Comparison of ENCODE assay signal across 10 cellular contexts in the genomic region with DNA sequence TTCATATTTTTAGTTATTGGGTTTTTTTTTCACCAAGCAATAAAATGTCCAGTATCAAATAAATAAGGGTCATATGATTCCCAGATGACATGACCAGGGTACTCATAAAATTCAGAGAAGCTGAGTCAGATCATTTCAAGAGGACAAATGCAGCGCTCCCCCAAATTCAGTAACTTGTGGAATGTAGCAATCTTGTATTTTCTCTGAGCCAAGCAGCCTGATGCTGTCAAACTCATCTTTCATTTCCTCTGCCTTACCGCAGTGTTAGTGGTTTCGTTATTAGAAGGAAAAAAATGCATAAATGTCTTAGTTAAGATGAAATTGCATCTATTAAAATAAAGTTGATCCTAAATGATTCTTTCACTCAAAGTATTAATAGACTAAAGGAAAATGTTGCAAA. TPM values are rescaled to one million over a fixed set of nuclear protein-coding genes. Genes with fewer than 3 reads are reported as not detected.
A peak's percentile ranks its signal among the peaks of the same experiment; 100 is the strongest.
DNase-seq lines count a peak whose midpoint lies in the region; ATAC-seq and TF ChIP-seq lines count a peak whose summit lies in the region.
"Had no signal": no experiment of that assay in that cellular context is flagged by ENCODE, and none has a peak within 500 bp of the region (broad histone marks: within the 10 kb centered on the region; RNA-seq: fewer than 3 reads in every experiment).

No MANE protein-coding gene starts in this region.

- no peak overlapping the region for H2BK5ac ChIP-seq in mesenchymal stem cell (ENCODE audit: low read depth, low read length, poor library complexity, severe bottlenecking)

- no peak overlapping the region for H3K14ac ChIP-seq in mesenchymal stem cell (ENCODE audit: low read length in 2 of 2)

- TF ChIP-seq CTCF in GM06990 (IDR thresholded peaks at IDR 0.05; ENCODE audit: insufficient read depth, low read length, poor library complexity, severe bottlenecking) (no peak), stomach (IDR thresholded peaks at IDR 0.05) (no peak)

- TF ChIP-seq EP300 in stomach (IDR thresholded peaks at IDR 0.05), result no peak

- H2BK12ac ChIP-seq in mesenchymal stem cell (ENCODE audit: low read length in 2 of 2), result no peak overlapping the region

- H3K4ac ChIP-seq in mesenchymal stem cell (ENCODE audit: low read depth in 1 of 2, low read length in 2 of 2), result no peak overlapping the region

- no peak overlapping the region for H3K27ac ChIP-seq in mesenchymal stem cell (ENCODE audit: low read length, poor library complexity, severe bottlenecking)
- no peak overlapping the region for H3K27ac ChIP-seq in stomach

- no peak overlapping the region for H3K4me2 ChIP-seq in mesenchymal stem cell (ENCODE audit: low read length, poor library complexity, severe bottlenecking)

- no peak overlapping the region for H3K23ac ChIP-seq in mesenchymal stem cell (ENCODE audit: low read length in 2 of 2)

- no peak overlapping the region for H4K8ac ChIP-seq in mesenchymal stem cell (ENCODE audit: low read length)

- H3K9me3 ChIP-seq in mesenchymal stem cell (ENCODE audit: control insufficient read depth, low read length), result no peaks in the 10 kb centered on the region
- no peaks in the 10 kb centered on the region for H3K9me3 ChIP-seq in stomach

- no peak overlapping the region for H3K18ac ChIP-seq in mesenchymal stem cell (ENCODE audit: low read depth in 1 of 2, low read length in 2 of 2)

- H4K91ac ChIP-seq in mesenchymal stem cell (ENCODE audit: low read length), result no peak overlapping the region

- peak; percentile 35 for DNase-seq in GM06990 (ENCODE audit: extremely low read depth, insufficient read length)
- DNase-seq in NOMO-1 (lab: John Stamatoyannopoulos, UW; ENCODE audit: unreplicated experiment in 2 of 2), result peak; percentile 43 to 82
- peak; percentile 10 for DNase-seq in mesenchymal stem cell
- DNase-seq in effector CD8-positive, alpha-beta T cell (lab: John Stamatoyannopoulos, UW), result no peak
- no peak for DNase-seq in SW480 (ENCODE audit: low spot score)
- DNase-seq in stomach, result no peak
- DNase-seq: stimulated activated CD4-positive, alpha-beta T cell treated with anti-CD3 and anti-CD28 coated beads, Interleukin-12 subunit alpha, Interleukin-12 subunit beta, amount 100 ng/mL, for 4 hours had no signal

- no peak overlapping the region for H2BK15ac ChIP-seq in mesenchymal stem cell (ENCODE audit: low read depth, poor library complexity, severe bottlenecking)

- H2AFZ ChIP-seq in mesenchymal stem cell (ENCODE audit: low read depth, low read length), result no peak overlapping the region

- H3K36me3 ChIP-seq in GM06990 (ENCODE audit: control insufficient read depth, insufficient read depth, low read length) (no peaks in the 10 kb centered on the region), mesenchymal stem cell (ENCODE audit: control insufficient read depth in 1 of 2, insufficient read depth in 2 of 2, low read depth in 1 of 2, low read length in 2 of 2) (no peaks in the 10 kb centered on the region), stomach (no peaks in the 10 kb centered on the region)

- H3K4me1 ChIP-seq in mesenchymal stem cell (ENCODE audit: control insufficient read depth, insufficient read depth, low read depth, low read length) (peaks cover 7% of the 10 kb centered on the region), stomach (peaks cover 0 to 16% (median 7%) of the 10 kb centered on the region in 4 donors)

- 92% methylated on average over 1 of the region's 3 CpGs for WGBS in mesenchymal stem cell
- 68 to 86% (median 80%) methylated on average over 3 of the region's 3 CpGs for WGBS in stomach, 5 donors

- ATAC-seq in GM21381 (IDR thresholded peaks at IDR 0.05; ENCODE audit: unreplicated experiment) (peak; percentile 60), GM18511 (IDR thresholded peaks at IDR 0.05; ENCODE audit: unreplicated experiment) (no peak)
- ATAC-seq: left lobe of liver had no signal

- H3K4me3 ChIP-seq in GM06990 (replicated peaks; ENCODE audit: low read depth, low read length) (no peak overlapping the region), mesenchymal stem cell (ENCODE audit: insufficient read depth in 1 of 2, low read depth in 1 of 2, low read length in 2 of 2) (no peak overlapping the region), stomach (no peak overlapping the region)

- no peak for TF ChIP-seq POLR2A in stomach (IDR thresholded peaks at IDR 0.05)

- H3K27me3 ChIP-seq in GM06990 (replicated peaks; ENCODE audit: control insufficient read depth, insufficient read depth, low read length) (no peaks in the 10 kb centered on the region), mesenchymal stem cell (ENCODE audit: control insufficient read depth in 1 of 2, insufficient read depth in 1 of 2, low read length in 2 of 2) (no peaks in the 10 kb centered on the region), stomach (no peaks in the 10 kb centered on the region)

- H3K79me1 ChIP-seq in mesenchymal stem cell (replicated peaks; ENCODE audit: low read length, poor library complexity, severe bottlenecking), result no peaks in the 10 kb centered on the region

- no peak overlapping the region for H2AK5ac ChIP-seq in mesenchymal stem cell (ENCODE audit: low read length, severe bottlenecking)

- no peak overlapping the region for H2BK120ac ChIP-seq in mesenchymal stem cell (ENCODE audit: low read depth, low read length)

- intact Hi-C loops in stomach (cut with DNase I; ENCODE audit: low total_unique reads), result no loop called here

- no peak overlapping the region for H3K9ac ChIP-seq in mesenchymal stem cell (ENCODE audit: low read length)

RNA-seq across cellular contexts. Expression of gene EDN1, which starts 57.8 kb away (rescaled TPM):
- polyA plus RNA-seq in mesenchymal stem cell (2013, experiment 1 of 2), result 3.7 TPM
- polyA plus RNA-seq in mesenchymal stem cell (2013, experiment 2 of 2), result 3.2 TPM
- total RNA-seq in stomach, result 10 to 100 TPM in 4 of 5 donors, under 1 TPM in 1; 0.58 to 95.1 (median 19.1) TPM
- polyA plus RNA-seq in stomach, result 1 to 10 TPM; 4.4 to 6.5 (median 6.1) TPM

Comparison
In these comparisons a context has a peak if more than half of its experiments do, and no peak if none do; other contexts are left out.
1. DNase-seq: peak in GM06990 (single experiment), NOMO-1 (2 of 2) and mesenchymal stem cell (single experiment); none in effector CD8-positive, alpha-beta T cell (single experiment), SW480 (single experiment) and stomach (single experiment).